10 cellular contexts compared by ENCODE assay signal in the genomic region with DNA sequence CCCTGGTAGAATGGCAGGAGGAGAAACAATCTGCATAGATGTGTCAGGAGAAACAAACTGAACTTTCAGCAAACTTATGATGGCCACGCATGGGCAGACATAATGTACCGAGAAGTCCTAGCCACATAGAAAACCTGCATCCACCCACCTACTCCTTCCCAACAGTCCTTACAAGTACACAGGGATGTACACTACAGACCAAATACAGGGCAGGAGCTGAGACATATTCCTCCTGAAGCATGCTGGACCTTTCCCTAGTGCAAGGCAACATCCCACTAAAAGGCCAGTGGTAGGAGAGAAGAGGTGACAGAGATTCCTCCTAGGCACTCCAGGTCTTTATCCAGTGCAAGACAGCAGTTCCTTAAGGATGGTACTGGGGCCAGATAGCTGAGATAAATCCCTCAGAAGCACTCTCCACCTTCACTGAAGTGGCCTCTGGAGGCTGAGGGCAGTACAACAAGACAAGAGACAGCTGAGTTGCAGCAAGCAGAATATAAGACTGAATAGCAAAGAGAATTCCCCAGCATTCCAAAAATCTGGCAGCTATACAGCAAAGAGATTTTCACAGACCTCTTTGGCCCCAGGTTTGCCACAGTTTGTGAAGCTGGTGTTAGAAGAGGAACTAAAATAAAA. TPM values are rescaled to one million over a fixed set of nuclear protein-coding genes. Genes with fewer than 3 reads are reported as not detected.
DNase-seq lines count a peak whose midpoint lies in the region; ATAC-seq and TF ChIP-seq lines count a peak whose summit lies in the region.
"Had no signal": no experiment of that assay in that cellular context is flagged by ENCODE, and none has a peak within 500 bp of the region (broad histone marks: within the 10 kb centered on the region; RNA-seq: fewer than 3 reads in every experiment).

No MANE protein-coding gene starts in this region.

- peak overlapping the region; percentile 67 for H3K27ac ChIP-seq in psoas muscle
- H3K27ac ChIP-seq: SJSA1 had no signal

- no peaks in the 10 kb centered on the region; the same call in 1 of the 2 replicates for H3K9me3 ChIP-seq in NT2/D1 (ENCODE audit: insufficient read depth, low read length)
- H3K9me3 ChIP-seq in psoas muscle: peaks cover 15% of the 10 kb centered on the region
- H3K9me3 ChIP-seq: SJSA1 had no signal

- H3K4me3 Mint-ChIP-seq in CD14-positive monocyte: no peak overlapping the region
- H3K4me3 Mint-ChIP-seq: central memory CD8-positive, alpha-beta T cell had no signal

- H3K27me3 ChIP-seq in NT2/D1 (ENCODE audit: insufficient read depth, insufficient read length) (no peaks in the 10 kb centered on the region), psoas muscle (ENCODE audit: insufficient read depth in 3 of 3, low read length in 2 of 3) (no peaks in the 10 kb centered on the region)
- H3K27me3 ChIP-seq: SJSA1 had no signal

- no peaks in the 10 kb centered on the region for H3K4me1 Mint-ChIP-seq in CD14-positive monocyte

- intact Hi-C loops in psoas muscle (cut with DNase I): no loop called here
- intact Hi-C loops in CD14-positive monocyte (cut with micrococcal nuclease): no loop called here

- H3K4me3 ChIP-seq in NT2/D1 (ENCODE audit: insufficient read length, low read depth) (no peak overlapping the region), fibroblast of mammary gland (ENCODE audit: control insufficient read depth, low read depth, low read length) (no peak overlapping the region), psoas muscle (no peak overlapping the region)
- H3K4me3 ChIP-seq: SJSA1 had no signal

- WGBS in psoas muscle, 3 donors: 95 to 98% (median 97%) methylated on average over 2 of the region's 2 CpGs

- peaks cover 13 to 27% (median 17%) of the 10 kb centered on the region in 7 donors for H3K9me3 Mint-ChIP-seq in CD14-positive monocyte
- H3K9me3 Mint-ChIP-seq: central memory CD8-positive, alpha-beta T cell had no signal

- TF ChIP-seq CTCF in fibroblast of mammary gland (conservative IDR thresholded peaks at IDR 0.05; ENCODE audit: control insufficient read depth, insufficient read depth, low read depth, low read length): peak; percentile 49
- peak; percentile 47 for TF ChIP-seq CTCF in psoas muscle (IDR thresholded peaks at IDR 0.05)
- no peak for TF ChIP-seq CTCF in CD14-positive monocyte (IDR thresholded peaks at IDR 0.05)

- H3K36me3 ChIP-seq in NT2/D1 (ENCODE audit: insufficient read depth, insufficient read length, low read length) (no peaks in the 10 kb centered on the region), psoas muscle (ENCODE audit: insufficient read depth in 1 of 2, low read depth in 1 of 2) (peaks cover 0 to 4% of the 10 kb centered on the region in 2 donors)
- H3K36me3 ChIP-seq: SJSA1 had no signal

- H3K4me1 ChIP-seq in NT2/D1 (ENCODE audit: insufficient read depth, insufficient read length): no peaks in the 10 kb centered on the region
- H3K4me1 ChIP-seq in psoas muscle: peaks cover 30% of the 10 kb centered on the region
- H3K4me1 ChIP-seq: SJSA1 had no signal

- H3K27ac Mint-ChIP-seq in CD14-positive monocyte: peak overlapping the region in 1 of 7 donors; percentile 12

- ATAC-seq in psoas muscle: peak; percentile 71 to 83 (median 76)
- ATAC-seq in esophagus mucosa: no peak

- no peak overlapping the region for H3K9ac ChIP-seq in NT2/D1 (ENCODE audit: insufficient read length, low read depth)

- no peaks in the 10 kb centered on the region for H3K27me3 Mint-ChIP-seq in CD14-positive monocyte (ENCODE audit: low read depth in 3 of 3)
- H3K27me3 Mint-ChIP-seq: central memory CD8-positive, alpha-beta T cell had no signal

- DNase-seq in DMS 273 (lab: John Stamatoyannopoulos, UW; ENCODE audit: unreplicated experiment) (peak; percentile 36), DMS 273 treated with DMSO at 0.1 percent for 48 hours (lab: John Stamatoyannopoulos, UW) (no peak), NT2/D1 (ENCODE audit: low read depth, low spot score) (peak; percentile 13), fibroblast of mammary gland (ENCODE audit: low read depth) (peak; percentile 64), psoas muscle (no peak), CD14-positive monocyte (ENCODE audit: low spot score) (no peak), mesenteric fat pad (ENCODE audit: low spot score) (no peak)

- peaks cover 35 to 45% of the 10 kb centered on the region in 2 donors for H3K36me3 Mint-ChIP-seq in CD14-positive monocyte

RNA-seq across cellular contexts. Expression of a gene that starts 18.3 kb away (rescaled TPM):
- total RNA-seq in psoas muscle: 10 to 100 TPM; 30.1 to 50.5 (median 41.4) TPM
- polyA plus RNA-seq in psoas muscle: 10 to 100 TPM in 2 of 3 donors, 1 to 10 TPM in 1; 8.6 to 12.5 (median 12.3) TPM
- 1 to 10 TPM; 2.0 to 3.4 TPM for polyA plus RNA-seq in CD14-positive monocyte
- total RNA-seq in esophagus mucosa: 11.5 TPM
- total RNA-seq in mesenteric fat pad: 17.9 TPM

Comparison
In these comparisons a context has a peak if more than half of its experiments do, and no peak if none do; other contexts are left out.
1. DNase-seq: peak in DMS 273 (single experiment), NT2/D1 (single experiment) and fibroblast of mammary gland (single experiment); none in DMS 273 treated with DMSO at 0.1 percent for 48 hours (single experiment), psoas muscle (0 of 2), CD14-positive monocyte (single experiment) and mesenteric fat pad (single experiment).